4 cellular contexts compared by ENCODE assay signal in the genomic region with DNA sequence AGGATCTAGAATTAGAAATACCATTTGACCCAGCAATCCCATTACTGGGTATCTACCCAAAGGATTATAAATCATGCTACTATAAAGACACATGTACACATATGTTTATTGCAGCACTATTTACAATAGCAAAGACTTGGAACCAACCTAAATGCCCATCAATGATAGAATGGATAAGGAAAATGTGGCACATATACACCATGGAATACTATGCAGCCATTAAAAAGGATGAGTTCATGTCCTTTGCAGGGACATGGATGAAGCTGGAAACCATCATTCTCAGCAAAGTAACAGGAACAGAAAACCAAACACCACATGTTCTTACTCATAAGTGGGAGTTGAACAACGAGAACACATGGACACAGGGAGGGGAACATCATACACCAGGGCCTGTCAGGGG. TPM values are rescaled to one million over a fixed set of nuclear protein-coding genes. Genes with fewer than 3 reads are reported as not detected.
"Had no signal": no experiment of that assay in that cellular context is flagged by ENCODE, and none has a peak within 500 bp of the region (broad histone marks: within the 10 kb centered on the region; RNA-seq: fewer than 3 reads in every experiment).

No MANE protein-coding gene starts in this region.

RNA-seq across cellular contexts. Expression of gene FYB1, which starts 15.1 kb away (rescaled TPM):
- total RNA-seq: HepG2, HT-29, HT1080, IMR-90 had no signal
- polyA plus RNA-seq: IMR-90 had no signal
